In genomic region chr1:153776352-153776751, GRCh38 we compare ENCODE assay signal across 8 cellular contexts. TPM values are rescaled to one million over a fixed set of nuclear protein-coding genes. Genes with fewer than 3 reads are reported as not detected.
DNase-seq lines count a peak whose midpoint lies in the region; ATAC-seq and TF ChIP-seq lines count a peak whose summit lies in the region.

No MANE protein-coding gene starts in this region.

- no peaks in the 10 kb centered on the region for H3K9me3 Mint-ChIP-seq in activated naive CD4-positive, alpha-beta T cell treated with anti-CD3 and anti-CD28 coated beads, Interleukin-2, amount 10 ng/mL, durations not matched to agents 7 days and 5 days

- TF ChIP-seq CTCF in brain microvascular endothelial cell (IDR thresholded peaks at IDR 0.05; ENCODE audit: low read depth, low read length, missing control alignments) = no peak
- TF ChIP-seq CTCF in lung (IDR thresholded peaks at IDR 0.05; ENCODE audit: control extremely low read depth, extremely low read depth) = no peak
- no peak for TF ChIP-seq CTCF in upper lobe of left lung (IDR thresholded peaks at IDR 0.05)

- peaks cover 36% of the 10 kb centered on the region for H3K4me1 Mint-ChIP-seq in activated naive CD4-positive, alpha-beta T cell treated with anti-CD3 and anti-CD28 coated beads, Interleukin-2, amount 10 ng/mL, durations not matched to agents 7 days and 5 days

- peak overlapping the region; percentile 79 for H3K4me3 Mint-ChIP-seq in activated naive CD4-positive, alpha-beta T cell treated with anti-CD3 and anti-CD28 coated beads, Interleukin-2, amount 10 ng/mL, durations not matched to agents 7 days and 5 days

- peaks cover 11% of the 10 kb centered on the region for H3K27me3 Mint-ChIP-seq in activated naive CD4-positive, alpha-beta T cell treated with anti-CD3 and anti-CD28 coated beads, Interleukin-2, amount 10 ng/mL, durations not matched to agents 7 days and 5 days

- ATAC-seq in lung (ENCODE audit: insufficient read depth, low FRiP score) = no peak
- ATAC-seq in upper lobe of left lung (ENCODE audit: low FRiP score in 2 of 2) = no peak
- ATAC-seq in HG03095 (IDR thresholded peaks at IDR 0.05; ENCODE audit: unreplicated experiment) = no peak
- no peak for ATAC-seq in GM21390 (IDR thresholded peaks at IDR 0.05; ENCODE audit: unreplicated experiment)

- H3K27ac ChIP-seq in brain microvascular endothelial cell (no peak overlapping the region), lung (ENCODE audit: low read depth in 1 of 2, low read length in 1 of 2) (peak overlapping the region in 1 of 2 donors; percentile 86), upper lobe of left lung (peak overlapping the region in 3 of 4 donors; percentile 87 to 92 (median 92)), caudate nucleus (ENCODE audit: low read depth, low read length) (no peak overlapping the region)

- whole genome bisulfite sequencing in lung, 2 donors = 62 to 75% methylated on average over 10 of the region's 10 CpGs
- 56 to 58% methylated on average over 6 to 8 of the region's 10 CpGs for WGBS in upper lobe of left lung, 2 donors

- no peak for TF ChIP-seq EP300 in upper lobe of left lung (IDR thresholded peaks at IDR 0.05)

- peaks cover 15% of the 10 kb centered on the region for H3K36me3 Mint-ChIP-seq in activated naive CD4-positive, alpha-beta T cell treated with anti-CD3 and anti-CD28 coated beads, Interleukin-2, amount 10 ng/mL, durations not matched to agents 7 days and 5 days

- H3K4me3 ChIP-seq in brain microvascular endothelial cell (ENCODE audit: low read depth, low read length) (peak overlapping the region; percentile 65), lung (peak overlapping the region; percentile 79), upper lobe of left lung (peak overlapping the region; percentile 70 to 96 (median 77))

- DNase-seq in activated naive CD4-positive, alpha-beta T cell treated with anti-CD3 and anti-CD28 coated beads, Interleukin-2, amount 10 ng/mL, durations not matched to agents 7 days and 5 days = no peak
- DNase-seq in activated naive CD4-positive, alpha-beta T cell treated with Interleukin-2 at 50 U/mL for 16 hours = no peak
- DNase-seq in brain microvascular endothelial cell (no peak), lung (ENCODE audit: low spot score) (no peak), upper lobe of left lung (no peak), caudate nucleus (lab: John Stamatoyannopoulos, UW) (no peak)

- in situ Hi-C loops in brain microvascular endothelial cell (cut with HindIII; ENCODE audit: low pct_ligation_motif_present, low sequenced_read_pairs) = no loop called here

- H3K27ac Mint-ChIP-seq in activated naive CD4-positive, alpha-beta T cell treated with anti-CD3 and anti-CD28 coated beads, Interleukin-2, amount 10 ng/mL, durations not matched to agents 7 days and 5 days = peak overlapping the region; percentile 22

- no peak for TF ChIP-seq POLR2A in upper lobe of left lung (IDR thresholded peaks at IDR 0.05)

- H3K27me3 ChIP-seq in brain microvascular endothelial cell (replicated peaks) = no peaks in the 10 kb centered on the region
- no peaks in the 10 kb centered on the region for H3K27me3 ChIP-seq in lung (ENCODE audit: control insufficient read depth, insufficient read depth)
- no peaks in the 10 kb centered on the region for H3K27me3 ChIP-seq in upper lobe of left lung

- H3K36me3 ChIP-seq in brain microvascular endothelial cell (replicated peaks) (peaks cover 6% of the 10 kb centered on the region), lung (ENCODE audit: control insufficient read depth in 2 of 2, insufficient read depth in 2 of 2, low read length in 2 of 2) (peaks cover 2 to 19% of the 10 kb centered on the region in 2 donors), upper lobe of left lung (peaks cover 3 to 42% (median 20%) of the 10 kb centered on the region in 4 donors)

- H3K9me3 ChIP-seq in lung (ENCODE audit: control insufficient read depth in 2 of 2, insufficient read depth in 1 of 2, low read length in 1 of 2) (peaks cover 0 to 2% of the 10 kb centered on the region in 2 donors), upper lobe of left lung (no peaks in the 10 kb centered on the region)

- H3K4me1 ChIP-seq in lung (ENCODE audit: control insufficient read depth in 2 of 2, insufficient read depth in 2 of 2, low read length in 2 of 2) (peaks cover 11 to 29% of the 10 kb centered on the region in 2 donors), upper lobe of left lung (peaks cover 56 to 80% (median 74%) of the 10 kb centered on the region in 4 donors)

- CTCF ChIA-PET in activated naive CD4-positive, alpha-beta T cell treated with anti-CD3 and anti-CD28 coated beads, Interleukin-2, amount 10 ng/mL, durations not matched to agents 7 days and 5 days (lab: Charles Lee) = interaction anchor here (2.1 kb wide), 1 partner anchor 210 kb away, joined by 10 read pairs; the partner anchor contains the start of gene RAB13

RNA-seq across cellular contexts. Expression of gene SLC27A3, which starts 1.1 kb away (rescaled TPM):
- total RNA-seq in lung = 100 to 1,000 TPM in 1 of 2 donors, 10 to 100 TPM in 1; 15.8 to 162 TPM
- polyA plus RNA-seq in lung = 100 to 1,000 TPM in 1 of 2 donors, 10 to 100 TPM in 1; 53.9 to 223 TPM
- 100 to 1,000 TPM in 5 of 6 donors, 10 to 100 TPM in 1; 92.8 to 272 (median 167) TPM for total RNA-seq in upper lobe of left lung

RNA-seq across cellular contexts. Expression of gene INTS3, which starts 48.5 kb away (rescaled TPM):
- total RNA-seq in lung = 10 to 100 TPM; 63.5 to 70.4 TPM
- polyA plus RNA-seq in lung = 10 to 100 TPM; 31.3 to 38.6 TPM
- 100 to 1,000 TPM in 1 of 6 donors, 10 to 100 TPM in 5; 58.2 to 159 (median 63.1) TPM for total RNA-seq in upper lobe of left lung

Comparison
In these comparisons a context has a peak if more than half of its experiments do, and no peak if none do; other contexts are left out.
1. H3K27ac ChIP-seq: peak in upper lobe of left lung (3 of 4); none in brain microvascular endothelial cell (single experiment) and caudate nucleus (single experiment).
2. Peak in every context shown above with its lines, with median percentiles within 50 percentile points of each other: H3K4me3 ChIP-seq.